17 cellular contexts compared by ENCODE assay signal in the genomic region with DNA sequence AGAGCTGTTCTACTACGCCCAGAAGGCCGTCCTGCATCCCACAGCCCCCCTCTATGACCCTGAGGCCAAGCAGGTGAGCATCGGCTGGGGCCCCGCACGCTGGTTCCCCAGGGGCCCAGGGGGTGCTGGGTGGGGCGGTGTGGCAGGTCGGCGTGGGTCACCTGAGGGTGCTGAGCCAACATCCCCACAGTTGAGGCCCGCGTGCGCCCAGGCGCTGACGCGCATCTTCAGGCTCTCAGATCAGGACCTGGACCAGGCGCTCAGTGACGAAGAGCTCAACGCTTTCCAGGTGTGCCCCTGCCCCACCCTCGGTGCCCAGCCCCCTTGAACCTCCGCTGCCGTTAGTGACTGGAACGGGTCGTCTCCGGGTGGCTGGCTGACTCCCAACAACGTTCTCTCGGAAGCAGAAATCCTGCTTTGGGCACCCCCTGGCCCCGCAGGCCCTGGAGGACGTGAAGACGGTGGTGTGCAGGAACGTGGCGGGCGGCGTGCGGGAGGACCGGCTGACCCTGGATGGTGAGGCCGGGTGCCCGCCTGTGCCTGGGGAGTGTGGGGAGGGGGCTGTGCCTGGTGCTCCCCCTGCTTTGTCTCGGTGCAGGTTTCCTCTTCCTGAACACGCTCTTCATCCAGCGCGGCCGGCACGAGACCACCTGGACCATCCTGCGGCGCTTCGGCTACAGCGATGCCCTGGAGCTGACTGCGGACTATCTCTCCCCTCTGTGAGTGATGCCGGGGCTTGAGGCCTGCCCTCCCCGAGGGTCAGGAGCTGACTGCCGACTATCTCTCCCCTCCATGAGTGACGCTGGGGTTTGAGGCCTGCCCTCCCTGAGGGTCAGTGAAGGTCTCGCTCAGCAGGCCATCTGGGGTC. TPM values are rescaled to one million over a fixed set of nuclear protein-coding genes. Genes with fewer than 3 reads are reported as not detected.
DNase-seq lines count a peak whose midpoint lies in the region; ATAC-seq and TF ChIP-seq lines count a peak whose summit lies in the region.
"Had no signal": no experiment of that assay in that cellular context is flagged by ENCODE, and none has a peak within 500 bp of the region (broad histone marks: within the 10 kb centered on the region; RNA-seq: fewer than 3 reads in every experiment).

No MANE protein-coding gene starts in this region.

- H3K36me3 ChIP-seq in NT2/D1 (ENCODE audit: insufficient read depth, insufficient read length, low read length) = peaks cover 79% of the 10 kb centered on the region
- peaks cover 0 to 56% (median 3%) of the 10 kb centered on the region in 3 experiments for H3K36me3 ChIP-seq in naive thymus-derived CD4-positive, alpha-beta T cell (ENCODE audit: control insufficient read depth in 2 of 3, insufficient read depth in 3 of 3, low read length in 3 of 3)
- H3K36me3 ChIP-seq in hepatocyte (replicated peaks; ENCODE audit: insufficient read depth, low read depth) = no peaks in the 10 kb centered on the region

- H3K27me3 Mint-ChIP-seq in activated T-cell treated with anti-CD3 and anti-CD28 coated beads, Interleukin-2, amount 50 U/mL, for 72 hours (ENCODE audit: low read depth) = no peaks in the 10 kb centered on the region
- peaks cover 0 to 7% (median 0%) of the 10 kb centered on the region in 5 donors for H3K27me3 Mint-ChIP-seq in naive thymus-derived CD4-positive, alpha-beta T cell

- WGBS in hepatocyte (ENCODE audit: low lambda C conversion rate, missing lambda C conversion rate) = 93% methylated on average over 36 of the region's 52 CpGs

- H3K4me3 Mint-ChIP-seq in activated T-cell treated with anti-CD3 and anti-CD28 coated beads, Interleukin-2, amount 50 U/mL, for 72 hours = peak overlapping the region; percentile 46 to 52
- H3K4me3 Mint-ChIP-seq in naive thymus-derived CD4-positive, alpha-beta T cell = peak overlapping the region in 8 of 10 donors; percentile 13 to 81 (median 24)
- H3K4me3 Mint-ChIP-seq: CD14-positive monocyte had no signal

- intact Hi-C loops in naive thymus-derived CD4-positive, alpha-beta T cell (cut with micrococcal nuclease) = no loop called here

- H3K9ac ChIP-seq in NT2/D1 (ENCODE audit: insufficient read length, low read depth) = no peak overlapping the region

- no peak overlapping the region for H3K4me2 ChIP-seq in hepatocyte

- DNase-seq in activated T-cell treated with anti-CD3 and anti-CD28 coated beads, Interleukin-2, amount 50 U/mL, for 72 hours = no peak
- no peak for DNase-seq in activated T-cell treated with anti-CD3 and anti-CD28 coated beads, Interleukin-2, amount 50 U/mL, for 1 hour
- DNase-seq in NT2/D1 (ENCODE audit: low read depth, low spot score) (no peak), hepatocyte (ENCODE audit: low spot score) (no peak)
- no peak for DNase-seq in naive thymus-derived CD4-positive, alpha-beta T cell
- DNase-seq: ACHN; activated CD4-positive, alpha-beta T cell treated with anti-CD3 and anti-CD28 coated beads, Interleukin-2, amount 50 U/mL, for 4 hours; DMS79; NCI-H1436 treated with DMSO at 0.1 percent for 48 hours; NCI-H526; testis had no signal

- no peaks in the 10 kb centered on the region for H4K20me1 ChIP-seq in hepatocyte (ENCODE audit: insufficient read depth, poor library complexity, severe bottlenecking)

- no peak overlapping the region for H3K27ac ChIP-seq in naive thymus-derived CD4-positive, alpha-beta T cell (ENCODE audit: low read depth, low read length)
- H3K27ac ChIP-seq in hepatocyte = no peak overlapping the region
- H3K27ac ChIP-seq: pancreas, testis had no signal

- H3K4me3 ChIP-seq in NT2/D1 (ENCODE audit: insufficient read length, low read depth) (peak overlapping the region; percentile 1), hepatocyte (no peak overlapping the region)
- no peak overlapping the region for H3K4me3 ChIP-seq in naive thymus-derived CD4-positive, alpha-beta T cell (ENCODE audit: low read length)
- H3K4me3 ChIP-seq: HAP-1, pancreas, testis had no signal

- H3K9me2 ChIP-seq in hepatocyte (replicated peaks; ENCODE audit: insufficient read depth) = no peaks in the 10 kb centered on the region

- peaks cover 2% of the 10 kb centered on the region for H3K27me3 ChIP-seq in NT2/D1 (ENCODE audit: insufficient read depth, insufficient read length)
- no peaks in the 10 kb centered on the region for H3K27me3 ChIP-seq in naive thymus-derived CD4-positive, alpha-beta T cell (ENCODE audit: control insufficient read depth in 2 of 2, insufficient read depth in 2 of 2, low read length in 2 of 2)
- H3K27me3 ChIP-seq in hepatocyte = no peaks in the 10 kb centered on the region
- H3K27me3 ChIP-seq: pancreas, testis had no signal

- H3K4me1 ChIP-seq in NT2/D1 (ENCODE audit: insufficient read depth, insufficient read length) (peaks cover 34% of the 10 kb centered on the region), hepatocyte (ENCODE audit: insufficient read depth) (peaks cover 12% of the 10 kb centered on the region)
- peaks cover 9 to 12% of the 10 kb centered on the region in 2 donors for H3K4me1 ChIP-seq in naive thymus-derived CD4-positive, alpha-beta T cell (ENCODE audit: control insufficient read depth in 2 of 2, insufficient read depth in 2 of 2, low read length in 2 of 2)

- H3K36me3 Mint-ChIP-seq in activated T-cell treated with anti-CD3 and anti-CD28 coated beads, Interleukin-2, amount 50 U/mL, for 72 hours (ENCODE audit: insufficient read depth in 2 of 2) = peaks cover 0 to 2% of the 10 kb centered on the region in 2 donors
- peaks cover 0 to 10% (median 3%) of the 10 kb centered on the region in 5 donors for H3K36me3 Mint-ChIP-seq in naive thymus-derived CD4-positive, alpha-beta T cell

- H3K9me3 Mint-ChIP-seq in activated T-cell treated with anti-CD3 and anti-CD28 coated beads, Interleukin-2, amount 50 U/mL, for 72 hours = no peaks in the 10 kb centered on the region
- H3K9me3 Mint-ChIP-seq in naive thymus-derived CD4-positive, alpha-beta T cell = no peaks in the 10 kb centered on the region

- ATAC-seq in activated T-cell treated with anti-CD3 and anti-CD28 coated beads, Interleukin-2, amount 50 U/mL, for 72 hours (replicated peaks in 1 of 2) = no peak
- no peak for ATAC-seq in naive thymus-derived CD4-positive, alpha-beta T cell
- ATAC-seq in HG03025 (IDR thresholded peaks at IDR 0.05; ENCODE audit: low FRiP score, unreplicated experiment) = no peak
- ATAC-seq: pancreas, Right ventricle myocardium inferior, sciatic nerve had no signal

- no peak overlapping the region for H2AFZ ChIP-seq in hepatocyte

- CTCF ChIA-PET in naive thymus-derived CD4-positive, alpha-beta T cell (lab: Charles Lee) = no interaction called here

- peaks cover 23% of the 10 kb centered on the region for H3K79me2 ChIP-seq in hepatocyte

- no peak overlapping the region for H3K27ac Mint-ChIP-seq in activated T-cell treated with anti-CD3 and anti-CD28 coated beads, Interleukin-2, amount 50 U/mL, for 72 hours
- no peak overlapping the region for H3K27ac Mint-ChIP-seq in naive thymus-derived CD4-positive, alpha-beta T cell

- POLR2A ChIA-PET in naive thymus-derived CD4-positive, alpha-beta T cell (lab: Charles Lee) = interaction anchor here (1.0 to 5.3 kb wide), 2 partner anchors 16 to 18 kb away, joined by 3 to 33 read pairs; a partner anchor contains a TSS

- TF ChIP-seq CTCF in hepatocyte (IDR thresholded peaks at IDR 0.05; ENCODE audit: poor library complexity) = no peak

- peaks cover 9% of the 10 kb centered on the region for H3K4me1 Mint-ChIP-seq in activated T-cell treated with anti-CD3 and anti-CD28 coated beads, Interleukin-2, amount 50 U/mL, for 72 hours (ENCODE audit: low read depth)
- H3K4me1 Mint-ChIP-seq in naive thymus-derived CD4-positive, alpha-beta T cell = peaks cover 0 to 12% (median 9%) of the 10 kb centered on the region in 7 donors

- no peaks in the 10 kb centered on the region for H3K9me3 ChIP-seq in NT2/D1 (ENCODE audit: insufficient read depth, low read length)
- H3K9me3 ChIP-seq in naive thymus-derived CD4-positive, alpha-beta T cell (ENCODE audit: control insufficient read depth in 2 of 3, low read length in 3 of 3) = no peaks in the 10 kb centered on the region
- no peaks in the 10 kb centered on the region for H3K9me3 ChIP-seq in hepatocyte (ENCODE audit: low read depth)
- H3K9me3 ChIP-seq: HAP-1, pancreas, testis had no signal

RNA-seq across cellular contexts. Expression of a gene that starts 2.8 kb away (rescaled TPM):
- 100 to 1,000 TPM; 110 to 115 TPM for total RNA-seq in activated T-cell treated with anti-CD3 and anti-CD28 coated beads, Interleukin-2, amount 50 U/mL, for 72 hours
- total RNA-seq in naive thymus-derived CD4-positive, alpha-beta T cell = 100 to 1,000 TPM; 145 to 232 (median 186) TPM
- 10 to 100 TPM; 32.7 to 56.7 TPM for polyA plus RNA-seq in naive thymus-derived CD4-positive, alpha-beta T cell
- 41.8 and 63.2 TPM in 2 replicates for total RNA-seq in hepatocyte
- 158 and 201 TPM in 2 replicates for polyA plus RNA-seq in hepatocyte

RNA-seq across cellular contexts. Expression of a gene that starts 4.8 kb away (rescaled TPM):
- 1 to 10 TPM; 3.5 to 5.8 TPM for total RNA-seq in activated T-cell treated with anti-CD3 and anti-CD28 coated beads, Interleukin-2, amount 50 U/mL, for 72 hours
- 1 to 10 TPM in 4 of 5 experiments, under 1 TPM in 1; 0.65 to 3.1 (median 1.6) TPM for total RNA-seq in naive thymus-derived CD4-positive, alpha-beta T cell
- polyA plus RNA-seq in naive thymus-derived CD4-positive, alpha-beta T cell = not detected
- 2.3 and 3.4 TPM in 2 replicates for total RNA-seq in hepatocyte
- polyA plus RNA-seq in hepatocyte = 4.2 and 8.1 TPM in 2 replicates
- polyA plus RNA-seq: CD14-positive monocyte had no signal

RNA-seq across cellular contexts. Expression of a gene that starts 9.5 kb away (rescaled TPM):
- 10 to 100 TPM; 53.6 to 70.4 TPM for total RNA-seq in activated T-cell treated with anti-CD3 and anti-CD28 coated beads, Interleukin-2, amount 50 U/mL, for 72 hours
- 100 to 1,000 TPM in 1 of 5 experiments, 10 to 100 TPM in 4; 68.6 to 105 (median 77.4) TPM for total RNA-seq in naive thymus-derived CD4-positive, alpha-beta T cell
- 100 to 1,000 TPM; 132 to 159 TPM for polyA plus RNA-seq in naive thymus-derived CD4-positive, alpha-beta T cell
- 116 TPM in 2 replicates for total RNA-seq in hepatocyte
- 231 and 249 TPM in 2 replicates for polyA plus RNA-seq in hepatocyte

RNA-seq across cellular contexts. Expression of a gene that starts 13.4 kb away (rescaled TPM):
- 10 to 100 TPM; 15.7 to 20.7 TPM for total RNA-seq in activated T-cell treated with anti-CD3 and anti-CD28 coated beads, Interleukin-2, amount 50 U/mL, for 72 hours
- total RNA-seq in naive thymus-derived CD4-positive, alpha-beta T cell = 10 to 100 TPM; 26.8 to 48.1 (median 37.2) TPM
- polyA plus RNA-seq in naive thymus-derived CD4-positive, alpha-beta T cell = 10 to 100 TPM; 43.2 to 62.1 TPM
- total RNA-seq in hepatocyte = 44.3 and 47.8 TPM in 2 replicates
- 83.4 and 84.3 TPM in 2 replicates for polyA plus RNA-seq in hepatocyte

RNA-seq across cellular contexts. Expression of a gene that starts 19.5 kb away (rescaled TPM):
- 10 to 100 TPM; 20.5 to 22.9 TPM for total RNA-seq in activated T-cell treated with anti-CD3 and anti-CD28 coated beads, Interleukin-2, amount 50 U/mL, for 72 hours
- total RNA-seq in naive thymus-derived CD4-positive, alpha-beta T cell = 10 to 100 TPM; 13.3 to 19.4 (median 16.5) TPM
- polyA plus RNA-seq in naive thymus-derived CD4-positive, alpha-beta T cell = 10 to 100 TPM; 10.6 to 21.2 TPM
- 6.7 and 15.1 TPM in 2 replicates for total RNA-seq in hepatocyte
- 22.2 and 24.0 TPM in 2 replicates for polyA plus RNA-seq in hepatocyte
